14 cellular contexts compared by ENCODE assay signal in genomic region chr5:77946381-77947050, GRCh38.
DNase-seq lines count a peak whose midpoint lies in the region; ATAC-seq, FAIRE-seq and TF ChIP-seq lines count a peak whose summit lies in the region.
"Had no signal": no experiment of that assay in that cellular context is flagged by ENCODE, and none has a peak within 500 bp of the region (broad histone marks: within the 10 kb centered on the region; RNA-seq: fewer than 3 reads in every experiment).

No MANE protein-coding gene starts in this region.

- H3K27ac ChIP-seq in A549 (no peak overlapping the region), caudate nucleus (ENCODE audit: low read depth, low read length) (peak overlapping the region; percentile 68), brain microvascular endothelial cell (no peak overlapping the region)
- H3K27ac ChIP-seq: testis had no signal

- H3K27me3 ChIP-seq in brain microvascular endothelial cell (replicated peaks) = peaks cover 22% of the 10 kb centered on the region
- H3K27me3 ChIP-seq: testis had no signal

- DNase-seq in A549 (ENCODE audit: low read depth in 1 of 2, low spot score in 1 of 2) = no peak
- DNase-seq in LHCN-M2 (ENCODE audit: low read depth) = peak; percentile 34
- DNase-seq in NCI-H524 (lab: John Stamatoyannopoulos, UW) = peak; percentile 7 to 40
- DNase-seq in caudate nucleus (lab: John Stamatoyannopoulos, UW) = no peak
- no peak for DNase-seq in activated CD8-positive, alpha-beta memory T cell treated with anti-CD3 and anti-CD28 coated beads, Interleukin-2, amount 10 ng/mL, durations not matched to agents 7 days and 5 days
- no peak for DNase-seq in globus pallidus (ENCODE audit: low spot score)
- DNase-seq in brain microvascular endothelial cell = no peak
- DNase-seq in stimulated activated naive CD4-positive, alpha-beta T cell treated with Interleukin-2 at 50 U/mL for 16 hours (lab: John Stamatoyannopoulos, UW) = no peak
- DNase-seq: activated CD4-positive, alpha-beta T cell treated with anti-CD3 and anti-CD28 coated beads, Interleukin-2, amount 50 U/mL, for 4 hours; activated T-cell treated with anti-CD3 and anti-CD28 coated beads, Interleukin-2, amount 50 U/mL, for 48 hours; central memory CD4-positive, alpha-beta T cell; MV-4-11; testis had no signal

- H3K4me1 Mint-ChIP-seq in activated CD8-positive, alpha-beta memory T cell treated with anti-CD3 and anti-CD28 coated beads, Interleukin-2, amount 10 ng/mL, durations not matched to agents 7 days and 5 days = no peaks in the 10 kb centered on the region

- H3K4me1 ChIP-seq in A549 = no peaks in the 10 kb centered on the region
- H3K4me1 ChIP-seq: testis had no signal

- CTCF ChIA-PET in A549 (lab: Yijun Ruan, JAX) = interaction anchor here (0.9 to 1.6 kb wide), 5 partner anchors 8 to 82 kb away, joined by 3 to 4 read pairs (median 4); no protein-coding TSS in a partner anchor
- CTCF ChIA-PET in activated CD8-positive, alpha-beta memory T cell treated with anti-CD3 and anti-CD28 coated beads, Interleukin-2, amount 10 ng/mL, durations not matched to agents 7 days and 5 days (lab: Charles Lee) = no interaction called here

- POLR2A ChIA-PET in A549 (lab: Yijun Ruan, JAX) = no interaction called here

- in situ Hi-C loops in brain microvascular endothelial cell (cut with HindIII; ENCODE audit: low pct_ligation_motif_present, low sequenced_read_pairs) = no loop called here

- no peak overlapping the region for H3K4me3 Mint-ChIP-seq in activated CD8-positive, alpha-beta memory T cell treated with anti-CD3 and anti-CD28 coated beads, Interleukin-2, amount 10 ng/mL, durations not matched to agents 7 days and 5 days
- H3K4me3 Mint-ChIP-seq: natural killer cell treated with Interleukin-12 subunit alpha and Interleukin-12 subunit beta and Interleukin-15 and Interleukin-18, amount 100 ng/mL, for 72 hours had no signal

- no peaks in the 10 kb centered on the region for H3K9me3 ChIP-seq in A549
- H3K9me3 ChIP-seq: testis had no signal

- no peaks in the 10 kb centered on the region for H3K36me3 Mint-ChIP-seq in activated CD8-positive, alpha-beta memory T cell treated with anti-CD3 and anti-CD28 coated beads, Interleukin-2, amount 10 ng/mL, durations not matched to agents 7 days and 5 days
- H3K36me3 Mint-ChIP-seq: natural killer cell treated with Interleukin-12 subunit alpha and Interleukin-12 subunit beta and Interleukin-15 and Interleukin-18, amount 100 ng/mL, for 72 hours had no signal

- no peak for ATAC-seq in A549
- ATAC-seq in activated CD8-positive, alpha-beta memory T cell treated with anti-CD3 and anti-CD28 coated beads, Interleukin-2, amount 10 ng/mL, durations not matched to agents 7 days and 5 days = no peak
- ATAC-seq: natural killer cell treated with Interleukin-12 subunit alpha and Interleukin-12 subunit beta and Interleukin-15 and Interleukin-18, amount 100 ng/mL, for 72 hours had no signal

- H3K4me3 ChIP-seq in A549 = no peak overlapping the region
- H3K4me3 ChIP-seq in brain microvascular endothelial cell (ENCODE audit: low read depth, low read length) = no peak overlapping the region
- H3K4me3 ChIP-seq: testis had no signal

- H3K9me3 Mint-ChIP-seq in activated CD8-positive, alpha-beta memory T cell treated with anti-CD3 and anti-CD28 coated beads, Interleukin-2, amount 10 ng/mL, durations not matched to agents 7 days and 5 days (ENCODE audit: low read depth) = no peaks in the 10 kb centered on the region
- H3K9me3 Mint-ChIP-seq: natural killer cell treated with Interleukin-12 subunit alpha and Interleukin-12 subunit beta and Interleukin-15 and Interleukin-18, amount 100 ng/mL, for 72 hours had no signal

- H3K4me2 ChIP-seq in A549 = no peak overlapping the region

- no peaks in the 10 kb centered on the region for H3K36me3 ChIP-seq in brain microvascular endothelial cell (replicated peaks)

- no peak for TF ChIP-seq EP300 in A549 (IDR thresholded peaks at IDR 0.05)

- TF ChIP-seq CTCF in A549 (IDR thresholded peaks at IDR 0.05) = no peak
- no peak for TF ChIP-seq CTCF in brain microvascular endothelial cell (IDR thresholded peaks at IDR 0.05; ENCODE audit: low read depth, low read length, missing control alignments)

- peaks cover 47% of the 10 kb centered on the region for H3K27me3 Mint-ChIP-seq in activated CD8-positive, alpha-beta memory T cell treated with anti-CD3 and anti-CD28 coated beads, Interleukin-2, amount 10 ng/mL, durations not matched to agents 7 days and 5 days

- no peak overlapping the region for H3K27ac Mint-ChIP-seq in activated CD8-positive, alpha-beta memory T cell treated with anti-CD3 and anti-CD28 coated beads, Interleukin-2, amount 10 ng/mL, durations not matched to agents 7 days and 5 days
- H3K27ac Mint-ChIP-seq: natural killer cell treated with Interleukin-12 subunit alpha and Interleukin-12 subunit beta and Interleukin-15 and Interleukin-18, amount 100 ng/mL, for 72 hours had no signal

- no peak for FAIRE-seq in A549 (lab: Jason Lieb, UNC)

- 11% methylated on average over 4 of the region's 4 CpGs for WGBS in A549 (ENCODE audit: missing lambda C conversion rate)

- no peak for TF ChIP-seq RAD21 in A549 (conservative IDR thresholded peaks at IDR 0.05 in 1 of 2, IDR thresholded peaks at IDR 0.05 in 1 of 2)

- TF ChIP-seq POLR2A in A549 (IDR thresholded peaks at IDR 0.05; ENCODE audit: low read length) = no peak

TF ChIP-seq in A549, 52 proteins besides CTCF, POLR2A, EP300 and RAD21:
- no peak for TF ChIP-seq ZNF302 (CRISPR knock-in tag; IDR thresholded peaks at IDR 0.05)
- TF ChIP-seq FOSB (CRISPR knock-in tag; IDR thresholded peaks at IDR 0.05) = no peak
- TF ChIP-seq SMC3 (IDR thresholded peaks at IDR 0.05) = peak; percentile 14; the same call in 1 of the 3 replicates
- TF ChIP-seq CHD2 (IDR thresholded peaks at IDR 0.05; ENCODE audit: low read length, partially characterized antibody) = no peak
- TF ChIP-seq REST (IDR thresholded peaks at IDR 0.05) = no peak
TF ChIP-seq in A549: peak in this region for 1.

Comparison
In these comparisons a context has a peak if more than half of its experiments do, and no peak if none do; other contexts are left out.
1. DNase-seq: peak in LHCN-M2 (single experiment) and NCI-H524 (2 of 2); none in A549 (0 of 2), caudate nucleus (0 of 61), activated CD8-positive, alpha-beta memory T cell treated with anti-CD3 and anti-CD28 coated beads, Interleukin-2, amount 10 ng/mL, durations not matched to agents 7 days and 5 days (single experiment), globus pallidus (single experiment), brain microvascular endothelial cell (single experiment) and stimulated activated naive CD4-positive, alpha-beta T cell treated with Interleukin-2 at 50 U/mL for 16 hours (single experiment).